20 cellular contexts compared by ENCODE assay signal in the genomic region with DNA sequence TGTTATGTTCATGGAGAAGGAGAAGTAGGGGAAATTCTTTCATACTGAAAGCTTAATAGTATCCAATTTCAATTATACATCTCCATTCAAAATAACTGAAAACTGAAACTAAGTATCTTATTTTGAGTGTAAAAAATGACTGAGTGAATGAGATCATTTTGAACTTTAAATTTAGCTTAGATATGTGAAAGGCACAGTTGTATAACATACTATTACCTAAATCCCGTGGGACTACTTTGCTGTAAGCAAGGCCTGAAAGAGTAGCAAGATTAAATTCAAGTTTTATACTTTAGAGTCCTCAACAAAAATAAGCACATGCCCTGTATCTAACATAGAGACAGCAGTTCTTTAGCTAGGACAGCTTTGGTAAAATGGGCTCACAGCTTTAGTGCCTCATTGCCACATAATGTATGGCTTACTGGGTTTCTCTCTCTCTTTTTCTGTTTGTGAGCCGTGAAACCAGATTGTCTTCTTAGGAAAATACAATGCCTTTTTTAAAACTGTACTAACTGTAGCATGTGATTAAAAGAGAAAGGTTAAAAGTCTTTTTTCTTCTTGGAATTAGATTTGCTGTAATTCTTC. TPM values are rescaled to one million over a fixed set of nuclear protein-coding genes. Genes with fewer than 3 reads are reported as not detected.
A peak's percentile ranks its signal among the peaks of the same experiment; 100 is the strongest.
DNase-seq lines count a peak whose midpoint lies in the region; ATAC-seq and TF ChIP-seq lines count a peak whose summit lies in the region.
"Had no signal": no experiment of that assay in that cellular context is flagged by ENCODE, and none has a peak within 500 bp of the region (broad histone marks: within the 10 kb centered on the region; RNA-seq: fewer than 3 reads in every experiment).

No MANE protein-coding gene starts in this region.

- H3K9me3 ChIP-seq in SK-N-MC (ENCODE audit: low read depth, low read length) (0 out of 2 replicates have a peak, but pooled peaks cover 3% of the 10 kb centered on the region), gastroesophageal sphincter (no peaks in the 10 kb centered on the region), tibial artery (no peaks in the 10 kb centered on the region)
- H3K9me3 ChIP-seq: Caco-2, HAP-1 had no signal

- no peak for TF ChIP-seq CTCF in gastroesophageal sphincter (IDR thresholded peaks at IDR 0.05)
- TF ChIP-seq CTCF in tibial artery (IDR thresholded peaks at IDR 0.05): no peak

- peaks cover 3% of the 10 kb centered on the region; the same call in 1 of the 2 replicates for H3K36me3 ChIP-seq in SK-N-MC (ENCODE audit: insufficient read depth, low read length)
- H3K36me3 ChIP-seq in gastroesophageal sphincter: peaks cover 0 to 5% of the 10 kb centered on the region in 2 donors
- no peaks in the 10 kb centered on the region for H3K36me3 ChIP-seq in tibial artery
- H3K36me3 ChIP-seq: HAP-1 had no signal

- TF ChIP-seq EP300 in gastroesophageal sphincter (IDR thresholded peaks at IDR 0.05): no peak

- 39% methylated on average over 2 of the region's 2 CpGs for WGBS in gastroesophageal sphincter (ENCODE audit: low coverage in 1 of 2), 2 donors

- DNase-seq in SK-N-MC (ENCODE audit: low read depth, low spot score) (no peak), superior temporal gyrus (ENCODE audit: extremely low spot score) (peak; percentile 22), tibial artery (no peak)
- no peak for DNase-seq in activated effector memory CD4-positive, alpha-beta T cell treated with anti-CD3 and anti-CD28 coated beads, Interleukin-2, amount 50 U/mL, for 16 hours
- DNase-seq: ACHN; AML-193; Caco-2; CD4-positive, CD25-positive, alpha-beta regulatory T cell; EL; NCI-H1048; NCI-H146; NCI-H2081 treated with DMSO at 0.1 percent for 48 hours; NCI-H345; NCI-H526 treated with DMSO at 0.1 percent for 48 hours had no signal

- no peak overlapping the region for H3K9ac ChIP-seq in SK-N-MC (ENCODE audit: insufficient read length)

- H3K4me3 ChIP-seq in SK-N-MC (no peak overlapping the region), gastroesophageal sphincter (no peak overlapping the region), tibial artery (no peak overlapping the region)
- H3K4me3 ChIP-seq: HAP-1, K562 had no signal

- no peak for TF ChIP-seq POLR2A in gastroesophageal sphincter (IDR thresholded peaks at IDR 0.05)

- H3K27ac ChIP-seq in SK-N-MC: 0 out of 2 replicates have a peak overlapping the region, but pooled peaks have one; percentile 2
- no peak overlapping the region for H3K27ac ChIP-seq in gastroesophageal sphincter
- no peak overlapping the region for H3K27ac ChIP-seq in tibial artery
- H3K27ac ChIP-seq: RWPE1 had no signal

- ATAC-seq in GM18517 (IDR thresholded peaks at IDR 0.05; ENCODE audit: unreplicated experiment) (peak; percentile 41), HG02885 (IDR thresholded peaks at IDR 0.05; ENCODE audit: poor library complexity, unreplicated experiment) (peak; percentile 66), gastroesophageal sphincter (no peak)
- ATAC-seq: K562 had no signal

- H3K27me3 ChIP-seq in gastroesophageal sphincter (no peaks in the 10 kb centered on the region), tibial artery (no peaks in the 10 kb centered on the region)

- intact Hi-C loops in tibial artery (cut with DNase I; ENCODE audit: low total_unique reads): no loop called here

- no peaks in the 10 kb centered on the region for H3K4me1 ChIP-seq in gastroesophageal sphincter
- H3K4me1 ChIP-seq in tibial artery: peaks cover 0 to 5% (median 0%) of the 10 kb centered on the region in 4 donors
- H3K4me1 ChIP-seq: Caco-2 had no signal

RNA-seq across cellular contexts. Expression of a gene that starts 43.2 kb away (rescaled TPM):
- total RNA-seq in gastroesophageal sphincter: 10 to 100 TPM; 11.1 to 12.9 (median 12.2) TPM

RNA-seq across cellular contexts. Expression of a gene that starts 43.3 kb away (rescaled TPM):
- total RNA-seq in gastroesophageal sphincter: 10 to 100 TPM; 24.2 to 46.1 (median 31.1) TPM
